In the genomic region with DNA sequence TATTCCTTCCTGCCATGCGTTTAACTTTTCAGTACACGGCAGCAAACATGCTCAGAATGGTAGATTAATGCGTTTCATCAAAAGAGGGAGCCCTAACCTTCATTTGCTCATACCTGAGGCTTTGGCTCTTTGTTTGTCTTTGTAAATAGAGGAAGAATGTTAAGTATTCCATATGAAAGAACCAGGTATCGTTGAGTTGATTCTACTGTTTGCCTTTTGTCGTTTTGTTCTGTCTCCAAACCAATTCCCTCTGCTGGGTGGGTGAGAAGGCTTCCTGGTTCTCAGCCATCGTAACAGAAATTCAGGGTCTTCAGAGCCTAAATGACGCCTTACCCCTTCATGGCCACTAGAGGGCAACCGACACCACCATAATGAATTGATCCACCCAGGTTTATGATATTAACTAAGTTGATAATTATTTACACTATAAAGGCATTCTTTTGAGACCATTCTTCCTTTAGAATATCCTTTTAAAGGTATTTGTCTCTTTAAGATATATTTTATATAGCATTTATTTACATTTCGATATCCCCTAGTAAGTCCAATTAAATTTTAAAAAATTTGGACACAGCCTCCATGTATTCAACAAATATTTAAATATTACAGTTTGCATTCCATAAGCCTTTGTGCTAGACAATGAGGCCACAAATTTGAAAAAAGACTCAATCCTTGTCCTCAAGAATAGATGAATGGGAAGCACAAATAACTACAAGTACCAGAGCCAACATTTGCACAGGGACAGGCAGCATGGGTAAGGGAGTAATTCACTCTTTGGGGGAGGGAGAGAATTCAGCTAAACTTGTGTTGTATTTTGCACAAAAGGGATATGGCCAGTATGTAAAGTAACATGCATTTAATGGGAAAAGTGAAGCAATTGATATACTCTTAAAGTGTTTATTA, we compare ENCODE assay signal across 1 cellular context.
TF ChIP-seq lines count a peak whose summit lies in the region.

No MANE protein-coding gene starts in this region.

TF ChIP-seq in HepG2, 621 proteins besides CTCF, POLR2A, EP300 and RAD21 (continues in another document):
- TF ChIP-seq, protein P1, sequence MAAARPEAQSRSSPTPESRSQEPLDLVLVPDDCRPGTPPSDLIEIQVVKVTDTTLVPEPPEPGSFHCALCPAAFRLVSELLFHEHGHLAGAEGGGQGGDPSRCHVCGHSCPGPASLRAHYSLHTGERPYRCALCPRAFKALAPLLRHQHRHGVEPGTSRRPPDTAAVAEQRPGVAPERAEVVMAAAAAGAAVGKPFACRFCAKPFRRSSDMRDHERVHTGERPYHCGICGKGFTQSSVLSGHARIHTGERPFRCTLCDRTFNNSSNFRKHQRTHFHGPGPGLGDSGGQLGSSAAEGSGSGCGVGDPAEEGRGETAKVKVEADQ (CRISPR knock-in tag; IDR thresholded peaks at IDR 0.05; ENCODE audit: borderline replicate concordance): no peak
- no peak for TF ChIP-seq SOX6 (IDR thresholded peaks at IDR 0.05)
- peak; percentile 42; the same call in 1 of the 2 replicates for TF ChIP-seq SOX6 (CRISPR knock-in tag; IDR thresholded peaks at IDR 0.05)
- TF ChIP-seq ZNF205 (CRISPR knock-in tag; IDR thresholded peaks at IDR 0.05): 0 out of 2 replicates have a peak, but pooled peaks have one; percentile 41
- TF ChIP-seq BRCA1 (CRISPR knock-in tag; IDR thresholded peaks at IDR 0.05): 0 out of 2 replicates have a peak, but pooled peaks have one; percentile 6
- TF ChIP-seq ELF1 (CRISPR knock-in tag; IDR thresholded peaks at IDR 0.05): peak; percentile 40; the same call in 1 of the 2 replicates
- TF ChIP-seq TBX2 (CRISPR knock-in tag; IDR thresholded peaks at IDR 0.05; ENCODE audit: borderline replicate concordance): 0 out of 2 replicates have a peak, but pooled peaks have one; percentile 47
- peak; percentile 34; the same call in 1 of the 2 replicates for TF ChIP-seq SALL1 (CRISPR knock-in tag; IDR thresholded peaks at IDR 0.05)
- TF ChIP-seq ZFP82 (CRISPR knock-in tag; IDR thresholded peaks at IDR 0.05; ENCODE audit: borderline replicate concordance): no peak
- TF ChIP-seq, protein P2, sequence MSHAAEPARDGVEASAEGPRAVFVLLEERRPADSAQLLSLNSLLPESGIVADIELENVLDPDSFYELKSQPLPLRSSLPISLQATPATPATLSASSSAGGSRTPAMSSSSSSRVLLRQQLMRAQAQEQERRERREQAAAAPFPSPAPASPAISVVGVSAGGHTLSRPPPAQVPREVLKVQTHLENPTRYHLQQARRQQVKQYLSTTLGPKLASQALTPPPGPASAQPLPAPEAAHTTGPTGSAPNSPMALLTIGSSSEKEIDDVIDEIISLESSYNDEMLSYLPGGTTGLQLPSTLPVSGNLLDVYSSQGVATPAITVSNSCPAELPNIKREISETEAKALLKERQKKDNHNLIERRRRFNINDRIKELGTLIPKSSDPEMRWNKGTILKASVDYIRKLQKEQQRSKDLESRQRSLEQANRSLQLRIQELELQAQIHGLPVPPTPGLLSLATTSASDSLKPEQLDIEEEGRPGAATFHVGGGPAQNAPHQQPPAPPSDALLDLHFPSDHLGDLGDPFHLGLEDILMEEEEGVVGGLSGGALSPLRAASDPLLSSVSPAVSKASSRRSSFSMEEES (CRISPR knock-in tag; IDR thresholded peaks at IDR 0.05): 0 out of 2 replicates have a peak, but pooled peaks have one; percentile 14
- TF ChIP-seq, protein P3, sequence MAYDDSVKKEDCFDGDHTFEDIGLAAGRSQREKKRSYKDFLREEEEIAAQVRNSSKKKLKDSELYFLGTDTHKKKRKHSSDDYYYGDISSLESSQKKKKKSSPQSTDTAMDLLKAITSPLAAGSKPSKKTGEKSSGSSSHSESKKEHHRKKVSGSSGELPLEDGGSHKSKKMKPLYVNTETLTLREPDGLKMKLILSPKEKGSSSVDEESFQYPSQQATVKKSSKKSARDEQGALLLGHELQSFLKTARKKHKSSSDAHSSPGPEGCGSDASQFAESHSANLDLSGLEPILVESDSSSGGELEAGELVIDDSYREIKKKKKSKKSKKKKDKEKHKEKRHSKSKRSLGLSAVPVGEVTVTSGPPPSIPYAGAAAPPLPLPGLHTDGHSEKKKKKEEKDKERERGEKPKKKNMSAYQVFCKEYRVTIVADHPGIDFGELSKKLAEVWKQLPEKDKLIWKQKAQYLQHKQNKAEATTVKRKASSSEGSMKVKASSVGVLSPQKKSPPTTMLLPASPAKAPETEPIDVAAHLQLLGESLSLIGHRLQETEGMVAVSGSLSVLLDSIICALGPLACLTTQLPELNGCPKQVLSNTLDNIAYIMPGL (CRISPR knock-in tag; IDR thresholded peaks at IDR 0.05; ENCODE audit: borderline replicate concordance in 1 of 2, low read depth in 1 of 2): peak; percentile 29 to 66; a peak in 2 of 4 replicates
- TF ChIP-seq, protein P4, sequence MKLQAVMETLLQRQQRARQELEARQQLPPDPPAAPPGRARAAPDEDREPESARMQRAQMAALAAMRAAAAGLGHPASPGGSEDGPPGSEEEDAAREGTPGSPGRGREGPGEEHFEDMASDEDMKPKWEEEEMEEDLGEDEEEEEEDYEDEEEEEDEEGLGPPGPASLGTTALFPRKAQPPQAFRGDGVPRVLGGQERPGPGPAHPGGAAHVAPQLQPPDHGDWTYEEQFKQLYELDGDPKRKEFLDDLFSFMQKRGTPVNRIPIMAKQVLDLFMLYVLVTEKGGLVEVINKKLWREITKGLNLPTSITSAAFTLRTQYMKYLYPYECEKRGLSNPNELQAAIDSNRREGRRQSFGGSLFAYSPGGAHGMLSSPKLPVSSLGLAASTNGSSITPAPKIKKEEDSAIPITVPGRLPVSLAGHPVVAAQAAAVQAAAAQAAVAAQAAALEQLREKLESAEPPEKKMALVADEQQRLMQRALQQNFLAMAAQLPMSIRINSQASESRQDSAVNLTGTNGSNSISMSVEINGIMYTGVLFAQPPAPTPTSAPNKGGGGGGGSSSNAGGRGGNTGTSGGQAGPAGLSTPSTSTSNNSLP (IDR thresholded peaks at IDR 0.05; ENCODE audit: low read depth, low read length): peak; percentile 65; the same call in 1 of the 2 replicates
- TF ChIP-seq ZKSCAN8 (CRISPR knock-in tag; IDR thresholded peaks at IDR 0.05; ENCODE audit: borderline replicate concordance): 0 out of 2 replicates have a peak, but pooled peaks have one; percentile 13
- TF ChIP-seq STAG1 (CRISPR knock-in tag; IDR thresholded peaks at IDR 0.05): peak; percentile 88
- peak; percentile 70; the same call in 1 of the 2 replicates for TF ChIP-seq FOXJ3 (CRISPR knock-in tag; IDR thresholded peaks at IDR 0.05; ENCODE audit: borderline replicate concordance)
- TF ChIP-seq THAP11 (CRISPR knock-in tag; IDR thresholded peaks at IDR 0.05): 0 out of 2 replicates have a peak, but pooled peaks have one; percentile 23
- peak; percentile 31; the same call in 1 of the 2 replicates for TF ChIP-seq MED1 (CRISPR knock-in tag; IDR thresholded peaks at IDR 0.05)
- TF ChIP-seq KLF11 (CRISPR knock-in tag; IDR thresholded peaks at IDR 0.05): 0 out of 2 replicates have a peak, but pooled peaks have one; percentile 51
- peak; percentile 53 for TF ChIP-seq TEAD3 (CRISPR knock-in tag; optimal IDR thresholded peaks at IDR 0.05; ENCODE audit: borderline replicate concordance)
- peak; percentile 23; the same call in 1 of the 2 replicates for TF ChIP-seq SOX5 (CRISPR knock-in tag; IDR thresholded peaks at IDR 0.05; ENCODE audit: borderline replicate concordance)
- TF ChIP-seq ELF3 (CRISPR knock-in tag; IDR thresholded peaks at IDR 0.05): peak; percentile 58
- peak; percentile 54 for TF ChIP-seq GATAD2A (CRISPR knock-in tag; IDR thresholded peaks at IDR 0.05)
- 0 out of 2 replicates have a peak, but pooled peaks have one; percentile 34 for TF ChIP-seq KDM5A (IDR thresholded peaks at IDR 0.05; ENCODE audit: borderline replicate concordance, low read length)
- no peak for TF ChIP-seq ONECUT2 (CRISPR knock-in tag; IDR thresholded peaks at IDR 0.05)
- TF ChIP-seq SOX13 (IDR thresholded peaks at IDR 0.05): no peak
- TF ChIP-seq SOX13 (CRISPR knock-in tag; conservative IDR thresholded peaks at IDR 0.05 in 1 of 2, IDR thresholded peaks at IDR 0.05 in 1 of 2): peak in 1 of 2 experiments; percentile 32; a peak in 1 of 4 replicates
- TF ChIP-seq FOXA3 (CRISPR knock-in tag; IDR thresholded peaks at IDR 0.05): peak; percentile 86
- no peak for TF ChIP-seq TAF1 (CRISPR knock-in tag; IDR thresholded peaks at IDR 0.05)
- TF ChIP-seq, protein P5, sequence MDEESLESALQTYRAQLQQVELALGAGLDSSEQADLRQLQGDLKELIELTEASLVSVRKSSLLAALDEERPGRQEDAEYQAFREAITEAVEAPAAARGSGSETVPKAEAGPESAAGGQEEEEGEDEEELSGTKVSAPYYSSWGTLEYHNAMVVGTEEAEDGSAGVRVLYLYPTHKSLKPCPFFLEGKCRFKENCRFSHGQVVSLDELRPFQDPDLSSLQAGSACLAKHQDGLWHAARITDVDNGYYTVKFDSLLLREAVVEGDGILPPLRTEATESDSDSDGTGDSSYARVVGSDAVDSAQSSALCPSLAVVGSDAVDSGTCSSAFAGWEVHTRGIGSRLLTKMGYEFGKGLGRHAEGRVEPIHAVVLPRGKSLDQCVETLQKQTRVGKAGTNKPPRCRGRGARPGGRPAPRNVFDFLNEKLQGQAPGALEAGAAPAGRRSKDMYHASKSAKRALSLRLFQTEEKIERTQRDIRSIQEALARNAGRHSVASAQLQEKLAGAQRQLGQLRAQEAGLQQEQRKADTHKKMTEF (CRISPR knock-in tag; IDR thresholded peaks at IDR 0.05): peak; percentile 27; the same call in 1 of the 2 replicates
- TF ChIP-seq ARID5B (CRISPR knock-in tag; IDR thresholded peaks at IDR 0.05): 0 out of 2 replicates have a peak, but pooled peaks have one; percentile 28
- peak; percentile 91 for TF ChIP-seq SMC3 (IDR thresholded peaks at IDR 0.05; ENCODE audit: low read length)
- peak; percentile 44 for TF ChIP-seq ASH2L (IDR thresholded peaks at IDR 0.05; ENCODE audit: insufficient read length, low read depth, low read length)
- TF ChIP-seq MIXL1 (CRISPR knock-in tag; IDR thresholded peaks at IDR 0.05): peak; percentile 79
- TF ChIP-seq, protein P6, sequence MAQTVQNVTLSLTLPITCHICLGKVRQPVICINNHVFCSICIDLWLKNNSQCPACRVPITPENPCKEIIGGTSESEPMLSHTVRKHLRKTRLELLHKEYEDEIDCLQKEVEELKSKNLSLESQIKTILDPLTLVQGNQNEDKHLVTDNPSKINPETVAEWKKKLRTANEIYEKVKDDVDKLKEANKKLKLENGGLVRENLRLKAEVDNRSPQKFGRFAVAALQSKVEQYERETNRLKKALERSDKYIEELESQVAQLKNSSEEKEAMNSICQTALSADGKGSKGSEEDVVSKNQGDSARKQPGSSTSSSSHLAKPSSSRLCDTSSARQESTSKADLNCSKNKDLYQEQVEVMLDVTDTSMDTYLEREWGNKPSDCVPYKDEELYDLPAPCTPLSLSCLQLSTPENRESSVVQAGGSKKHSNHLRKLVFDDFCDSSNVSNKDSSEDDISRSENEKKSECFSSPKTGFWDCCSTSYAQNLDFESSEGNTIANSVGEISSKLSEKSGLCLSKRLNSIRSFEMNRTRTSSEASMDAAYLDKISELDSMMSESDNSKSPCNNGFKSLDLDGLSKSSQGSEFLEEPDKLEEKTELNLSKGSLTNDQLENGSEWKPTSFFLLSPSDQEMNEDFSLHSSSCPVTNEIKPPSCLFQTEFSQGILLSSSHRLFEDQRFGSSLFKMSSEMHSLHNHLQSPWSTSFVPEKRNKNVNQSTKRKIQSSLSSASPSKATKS (CRISPR knock-in tag; IDR thresholded peaks at IDR 0.05): no peak
- TF ChIP-seq ZMYM2 (CRISPR knock-in tag; IDR thresholded peaks at IDR 0.05): no peak
- 0 out of 2 replicates have a peak, but pooled peaks have one; percentile 29 for TF ChIP-seq DRAP1 (CRISPR knock-in tag; IDR thresholded peaks at IDR 0.05)
- no peak for TF ChIP-seq FOXA1 (IDR thresholded peaks at IDR 0.05)
- TF ChIP-seq FOXA1 (CRISPR knock-in tag; IDR thresholded peaks at IDR 0.05): peak; percentile 30; the same call in 1 of the 2 replicates
- TF ChIP-seq ZZZ3 (CRISPR knock-in tag; IDR thresholded peaks at IDR 0.05; ENCODE audit: borderline replicate concordance): no peak
- TF ChIP-seq PHF8 (CRISPR knock-in tag; IDR thresholded peaks at IDR 0.05): no peak
- TF ChIP-seq ZFP62 (CRISPR knock-in tag; IDR thresholded peaks at IDR 0.05): no peak
- TF ChIP-seq KAT8 (CRISPR knock-in tag; IDR thresholded peaks at IDR 0.05): peak; percentile 38
- TF ChIP-seq ZNF503 (CRISPR knock-in tag; IDR thresholded peaks at IDR 0.05): 0 out of 2 replicates have a peak, but pooled peaks have one; percentile 27
